ENCODE assay signal across 1 cellular context in genomic region chr6:73610444-73611275, GRCh38.
TF ChIP-seq lines count a peak whose summit lies in the region.

No MANE protein-coding gene starts in this region.

TF ChIP-seq in HepG2, 621 proteins besides CTCF, POLR2A, EP300 and RAD21 (continued from another document):
- TF ChIP-seq UBTF (CRISPR knock-in tag; IDR thresholded peaks at IDR 0.05) = no peak
- TF ChIP-seq SMC3 (IDR thresholded peaks at IDR 0.05; ENCODE audit: low read length) = peak; percentile 70
- TF ChIP-seq ZNF136 (CRISPR knock-in tag; IDR thresholded peaks at IDR 0.05; ENCODE audit: low read depth) = no peak
- TF ChIP-seq SOX13 (IDR thresholded peaks at IDR 0.05) = no peak
- TF ChIP-seq SOX13 (CRISPR knock-in tag; conservative IDR thresholded peaks at IDR 0.05 in 1 of 2, IDR thresholded peaks at IDR 0.05 in 1 of 2) = no peak
- no peak for TF ChIP-seq HNRNPL (IDR thresholded peaks at IDR 0.05; ENCODE audit: low read depth, low read length)
- TF ChIP-seq ARID3A (IDR thresholded peaks at IDR 0.05; ENCODE audit: low read depth, low read length) = peak; percentile 40; the same call in 1 of the 2 replicates
- TF ChIP-seq DMTF1 (CRISPR knock-in tag; IDR thresholded peaks at IDR 0.05) = no peak
- no peak for TF ChIP-seq KLF9 (CRISPR knock-in tag; IDR thresholded peaks at IDR 0.05; ENCODE audit: low read depth)
- TF ChIP-seq ZNF563 (CRISPR knock-in tag; IDR thresholded peaks at IDR 0.05) = no peak
- peak; percentile 72; the same call in 1 of the 2 replicates for TF ChIP-seq ZNF121 (CRISPR knock-in tag; IDR thresholded peaks at IDR 0.05)
- TF ChIP-seq ZNF674 (CRISPR knock-in tag; IDR thresholded peaks at IDR 0.05; ENCODE audit: low read depth) = no peak
- TF ChIP-seq KDM2A (CRISPR knock-in tag; IDR thresholded peaks at IDR 0.05; ENCODE audit: borderline replicate concordance, low read depth) = no peak
- no peak for TF ChIP-seq ISX (CRISPR knock-in tag; conservative IDR thresholded peaks at IDR 0.05)
- no peak for TF ChIP-seq ZNF562 (CRISPR knock-in tag; IDR thresholded peaks at IDR 0.05; ENCODE audit: borderline replicate concordance)
